7 cellular contexts compared by ENCODE assay signal in the genomic region with DNA sequence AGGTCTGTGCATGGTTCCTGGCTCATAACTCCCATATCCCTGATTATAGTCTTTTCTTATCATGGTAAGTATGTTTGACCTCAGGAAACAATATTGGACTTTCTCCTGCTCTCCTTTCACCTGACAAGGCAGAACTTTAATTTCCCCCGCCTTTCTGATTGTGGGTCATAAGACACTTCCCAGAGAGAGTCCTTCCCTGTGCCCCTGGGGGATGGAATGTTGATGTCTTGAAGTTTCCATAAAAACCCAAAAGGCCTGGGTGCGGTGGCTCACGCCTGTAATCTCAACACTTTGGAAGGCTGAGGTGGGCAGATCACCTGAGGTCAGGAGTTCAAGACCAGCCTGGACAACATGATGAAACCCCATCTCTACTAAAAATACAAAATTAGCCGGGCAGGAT. TPM values are rescaled to one million over a fixed set of nuclear protein-coding genes. Genes with fewer than 3 reads are reported as not detected.
"Had no signal": no experiment of that assay in that cellular context is flagged by ENCODE, and none has a peak within 500 bp of the region (broad histone marks: within the 10 kb centered on the region; RNA-seq: fewer than 3 reads in every experiment).

No MANE protein-coding gene starts in this region.

RNA-seq across cellular contexts. Expression of gene HAVCR1, which starts 11.9 kb away (rescaled TPM):
- total RNA-seq: HT1080, IMR-90, NCI-H460, PC-9, Peyer's patch, Right ventricle myocardium inferior, RPMI7951 had no signal
- polyA plus RNA-seq: IMR-90 had no signal
